1 cellular context compared by ENCODE assay signal in genomic region chr18:14721569-14721968, GRCh38.
TF ChIP-seq lines count a peak whose summit lies in the region.

No MANE protein-coding gene starts in this region.

TF ChIP-seq in Ishikawa, 13 proteins besides CTCF, POLR2A, EP300 and RAD21:
- TF ChIP-seq REST (IDR thresholded peaks at IDR 0.05; ENCODE audit: low read depth), result peak; percentile 51; the same call in 1 of the 2 replicates
